21 cellular contexts compared by ENCODE assay signal in the genomic region with DNA sequence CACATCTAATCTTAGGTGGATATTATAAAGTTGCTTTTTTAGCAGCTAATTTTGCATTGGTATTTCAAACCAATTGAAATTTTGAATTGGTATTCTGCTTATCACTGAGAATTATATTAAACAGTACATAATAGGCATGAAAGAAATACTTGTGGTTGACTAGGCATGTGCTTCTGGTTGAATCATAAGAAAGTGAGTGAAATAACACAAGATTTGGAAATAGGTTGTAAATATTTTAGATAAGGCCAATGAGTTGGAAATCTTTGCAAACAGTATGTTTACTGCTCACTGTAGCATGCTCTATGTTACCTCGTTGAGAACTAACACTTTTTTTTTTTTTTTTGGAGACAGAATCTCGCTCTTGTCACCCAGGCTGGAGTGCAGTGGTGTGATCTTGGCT.
DNase-seq lines count a peak whose midpoint lies in the region; ATAC-seq and TF ChIP-seq lines count a peak whose summit lies in the region.
"Had no signal": no experiment of that assay in that cellular context is flagged by ENCODE, and none has a peak within 500 bp of the region (broad histone marks: within the 10 kb centered on the region; RNA-seq: fewer than 3 reads in every experiment).

No MANE protein-coding gene starts in this region.

- TF ChIP-seq CTCF in C4-2B (conservative IDR thresholded peaks at IDR 0.05) (no peak), osteoblast (IDR thresholded peaks at IDR 0.05; ENCODE audit: extremely low read depth, low read depth, low read length) (no peak), mucosa of descending colon (IDR thresholded peaks at IDR 0.05) (no peak), coronary artery (IDR thresholded peaks at IDR 0.05) (no peak)

- no peak for ATAC-seq in mucosa of descending colon
- ATAC-seq: activated T-cell treated with anti-CD3 and anti-CD28 coated beads, Interleukin-2, amount 50 U/mL, for 4 hours; left lobe of liver; stimulated activated naive B cell treated with anti-CD40 and anti-IgM and Interleukin-4, amounts not matched to agents 10 μg/mL and 1 μg/mL and 100 μg/mL, for 72 hours had no signal

- H3K4me1 ChIP-seq in osteoblast (ENCODE audit: insufficient read depth, low read length) (peaks cover 9% of the 10 kb centered on the region), mucosa of descending colon (ENCODE audit: low read depth) (no peaks in the 10 kb centered on the region)
- H3K4me1 ChIP-seq: Caco-2 had no signal

- no peaks in the 10 kb centered on the region for H3K9me3 ChIP-seq in osteoblast (ENCODE audit: low read depth, low read length)
- no peaks in the 10 kb centered on the region for H3K9me3 ChIP-seq in mucosa of descending colon
- H3K9me3 ChIP-seq: Caco-2, thoracic aorta had no signal

- no peak overlapping the region for H3K4me3 ChIP-seq in osteoblast (ENCODE audit: insufficient read depth, low read length)
- no peak overlapping the region for H3K4me3 ChIP-seq in mucosa of descending colon
- H3K4me3 ChIP-seq in coronary artery, result no peak overlapping the region
- H3K4me3 ChIP-seq: thoracic aorta had no signal

- H3K36me3 ChIP-seq in osteoblast (ENCODE audit: insufficient read depth, low read length) (no peaks in the 10 kb centered on the region), mucosa of descending colon (ENCODE audit: low read depth) (no peaks in the 10 kb centered on the region)
- H3K36me3 ChIP-seq: thoracic aorta had no signal

- in situ Hi-C loops in ACHN (cut with HindIII; ENCODE audit: low pct_ligation_motif_present, low pct_unique_long_range_greater_than_20kb, low sequenced_read_pairs), result no loop called here

- H3K27me3 ChIP-seq in osteoblast (ENCODE audit: insufficient read depth, low read length), result peaks cover 13% of the 10 kb centered on the region

- intact Hi-C loops in mucosa of descending colon (cut with DNase I, micrococcal nuclease), result no loop called here

- H4K20me1 ChIP-seq in osteoblast (ENCODE audit: insufficient read depth, low read length), result no peaks in the 10 kb centered on the region

- H3K27ac ChIP-seq in C4-2B (peak overlapping the region; percentile 73), osteoblast (ENCODE audit: low read depth, low read length) (no peak overlapping the region), coronary artery (no peak overlapping the region)
- H3K27ac ChIP-seq: thoracic aorta had no signal

- no peak overlapping the region for H2AFZ ChIP-seq in osteoblast (ENCODE audit: low read length)

- no peak overlapping the region for H3K4me2 ChIP-seq in osteoblast (ENCODE audit: insufficient read depth, low read length)

- DNase-seq in NCI-H226 (peak; percentile 57), epidermal melanocyte (ENCODE audit: insufficient read length, low spot score) (peak; percentile 29), osteoblast (ENCODE audit: insufficient read length, low spot score, missing footprints) (peak; percentile 32), KG1 (lab: John Stamatoyannopoulos, UW) (no peak), mucosa of descending colon (no peak), ACHN (no peak), coronary artery (ENCODE audit: low spot score) (no peak)
- DNase-seq: activated CD4-positive, CD25-positive, alpha-beta regulatory T cell; activated naive CD4-positive, alpha-beta T cell treated with anti-CD3 and anti-CD28 coated beads, Interleukin-2, amount 10 ng/mL, durations not matched to agents 7 days and 5 days; activated T-cell treated with anti-CD3 and anti-CD28 coated beads, Interleukin-2, amount 50 U/mL, for 4 hours; Caco-2; midbrain; NCI-H1436; NCI-H524 treated with DMSO at 0.1 percent for 48 hours; nephron progenitor cell; stimulated activated CD4-positive, alpha-beta T cell treated with anti-CD3 and anti-CD28 coated beads, Interleukin-1b, Interleukin-23, amount 100 ng/mL, for 48 hours; stimulated activated naive B cell treated with anti-CD40 and anti-IgM and Interleukin-4, amounts not matched to agents 10 μg/mL and 1 μg/mL and 100 μg/mL, for 72 hours; T1000 had no signal

- H3K79me2 ChIP-seq in osteoblast (ENCODE audit: insufficient read depth, low read length), result no peaks in the 10 kb centered on the region

Comparison
In these comparisons a context has a peak if more than half of its experiments do, and no peak if none do; other contexts are left out.
1. DNase-seq: peak in NCI-H226 (single experiment), epidermal melanocyte (single experiment) and osteoblast (single experiment); none in KG1 (single experiment), mucosa of descending colon (0 of 3), ACHN (single experiment) and coronary artery (single experiment).